In genomic region chr17:81541123-81541522, GRCh38 we compare ENCODE assay signal across 1 cellular context.
TF ChIP-seq lines count a peak whose summit lies in the region.

No MANE protein-coding gene starts in this region.

TF ChIP-seq in GM12878, 131 proteins besides CTCF, POLR2A, EP300 and RAD21:
- TF ChIP-seq POU2F2 (IDR thresholded peaks at IDR 0.05; ENCODE audit: borderline replicate concordance, low read depth, low read length) (no peak), POLR2AphosphoS5 (IDR thresholded peaks at IDR 0.05; ENCODE audit: low read length) (0 out of 2 replicates have a peak, but pooled peaks have one; percentile 30)
